8 cellular contexts compared by ENCODE assay signal in genomic region chr3:42300013-42300412, GRCh38. TPM values are rescaled to one million over a fixed set of nuclear protein-coding genes. Genes with fewer than 3 reads are reported as not detected.
DNase-seq lines count a peak whose midpoint lies in the region; ATAC-seq and TF ChIP-seq lines count a peak whose summit lies in the region.

No MANE protein-coding gene starts in this region.

- no peak overlapping the region for H3K4me3 ChIP-seq in colonic mucosa

- intact Hi-C loops in colonic mucosa (cut with DNase I) = no loop called here

- no peak for TF ChIP-seq CTCF in colonic mucosa (IDR thresholded peaks at IDR 0.05)

- DNase-seq in GM03348 (ENCODE audit: low spot score) (peak; percentile 54), LoVo (ENCODE audit: low spot score) (peak; percentile 50), T47D (ENCODE audit: low read depth in 1 of 2, low spot score in 1 of 2) (peak; percentile 70 to 83), mucosa of gallbladder (ENCODE audit: low spot score) (peak; percentile 45), NCI-H2171 (lab: John Stamatoyannopoulos, UW) (no peak), colonic mucosa (no peak)

- no peaks in the 10 kb centered on the region for H3K27me3 ChIP-seq in colonic mucosa

- no peaks in the 10 kb centered on the region for H3K4me1 ChIP-seq in colonic mucosa

- no peaks in the 10 kb centered on the region for H3K9me3 ChIP-seq in colonic mucosa

- no peaks in the 10 kb centered on the region for H3K36me3 ChIP-seq in colonic mucosa

- no peak overlapping the region for H3K27ac ChIP-seq in colonic mucosa

- in situ Hi-C loops in T47D (cut with HindIII; ENCODE audit: low pct_unique_long_range_greater_than_20kb, low sequenced_read_pairs) = no loop called here

- no peak overlapping the region for H3K9ac ChIP-seq in colonic mucosa (ENCODE audit: low read depth in 2 of 2, low read length in 2 of 2)

- ATAC-seq in HG03097 (IDR thresholded peaks at IDR 0.05; ENCODE audit: low FRiP score, unreplicated experiment) (no peak), HG03439 (IDR thresholded peaks at IDR 0.05; ENCODE audit: unreplicated experiment) (no peak)

RNA-seq across cellular contexts. Expression of gene CCK, which starts 34.0 kb away (rescaled TPM):
- total RNA-seq in mucosa of gallbladder = 1.3 TPM
- not detected for total RNA-seq in colonic mucosa

Comparison
In these comparisons a context has a peak if more than half of its experiments do, and no peak if none do; other contexts are left out.
1. DNase-seq: peak in GM03348 (single experiment), LoVo (single experiment), T47D (2 of 2) and mucosa of gallbladder (single experiment); none in NCI-H2171 (single experiment) and colonic mucosa (single experiment).